ENCODE assay signal across 24 cellular contexts in genomic region chr3:185726254-185726967, GRCh38.
A peak's percentile ranks its signal among the peaks of the same experiment; 100 is the strongest.
DNase-seq lines count a peak whose midpoint lies in the region; ATAC-seq, FAIRE-seq and TF ChIP-seq lines count a peak whose summit lies in the region.
"Had no signal": no experiment of that assay in that cellular context is flagged by ENCODE, and none has a peak within 500 bp of the region (broad histone marks: within the 10 kb centered on the region; RNA-seq: fewer than 3 reads in every experiment).

No MANE protein-coding gene starts in this region.

- CTCF ChIA-PET in RWPE1 (lab: Yijun Ruan, JAX) = no interaction called here

- peak; percentile 98 for FAIRE-seq in A204.1 (lab: Jason Lieb, UNC)
- FAIRE-seq: A549 had no signal

- H3K27ac ChIP-seq in RWPE1 (peak overlapping the region; percentile 97), epithelial cell of prostate (peak overlapping the region; percentile 100)
- H3K27ac ChIP-seq: A549, C4-2B, Peyer's patch, psoas muscle, uterus had no signal

- peak; percentile 41 for DNase-seq in GM20000 (ENCODE audit: low spot score)
- DNase-seq in RWPE1 (ENCODE audit: low spot score) = no peak
- no peak for DNase-seq in epithelial cell of prostate (ENCODE audit: low read depth, low spot score)
- no peak for DNase-seq in kidney glomerular epithelial cell (lab: John Stamatoyannopoulos, UW)
- no peak for DNase-seq in NCI-H146 (lab: John Stamatoyannopoulos, UW)
- no peak for DNase-seq in left colon
- DNase-seq: activated CD4-positive, CD25-positive, alpha-beta regulatory T cell treated with anti-CD3 and anti-CD28 coated beads, Interleukin-2, amount 50 U/mL, for 72 hours; activated naive CD4-positive, alpha-beta T cell treated with anti-CD3 and anti-CD28 coated beads, Interleukin-2, amount 50 U/mL, for 16 hours; activated T-cell treated with anti-CD3 and anti-CD28 coated beads, Interleukin-2, amount 50 U/mL, for 72 hours; cortex of kidney; GF-D8; NCI-H187; NCI-H226; NCI-H82; Peyer's patch; psoas muscle; SK-N-SH; stimulated activated CD8-positive, alpha-beta memory T cell treated with anti-CD3 and anti-CD28 coated beads, Interleukin-4, amount 100 ng/mL, for 48 hours; T1000; uterus had no signal

- intact Hi-C loops in left colon (cut with DNase I, micrococcal nuclease) = no loop called here

- POLR2A ChIA-PET in RWPE1 (lab: Yijun Ruan, JAX; ENCODE audit: low non-redundant PET) = no interaction called here

- no peak for TF ChIP-seq CTCF in GM20000 (IDR thresholded peaks at IDR 0.05; ENCODE audit: extremely low read depth, missing control alignments)
- no peak for TF ChIP-seq CTCF in RWPE1 (conservative IDR thresholded peaks at IDR 0.05; ENCODE audit: low read depth)

- ATAC-seq in HG02798 (IDR thresholded peaks at IDR 0.05; ENCODE audit: poor library complexity, unreplicated experiment) (no peak), left colon (no peak)
- ATAC-seq: A549; activated T-cell treated with anti-CD3 and anti-CD28 coated beads, Interleukin-2, amount 50 U/mL, for 72 hours; psoas muscle had no signal
